9 cellular contexts compared by ENCODE assay signal in the genomic region with DNA sequence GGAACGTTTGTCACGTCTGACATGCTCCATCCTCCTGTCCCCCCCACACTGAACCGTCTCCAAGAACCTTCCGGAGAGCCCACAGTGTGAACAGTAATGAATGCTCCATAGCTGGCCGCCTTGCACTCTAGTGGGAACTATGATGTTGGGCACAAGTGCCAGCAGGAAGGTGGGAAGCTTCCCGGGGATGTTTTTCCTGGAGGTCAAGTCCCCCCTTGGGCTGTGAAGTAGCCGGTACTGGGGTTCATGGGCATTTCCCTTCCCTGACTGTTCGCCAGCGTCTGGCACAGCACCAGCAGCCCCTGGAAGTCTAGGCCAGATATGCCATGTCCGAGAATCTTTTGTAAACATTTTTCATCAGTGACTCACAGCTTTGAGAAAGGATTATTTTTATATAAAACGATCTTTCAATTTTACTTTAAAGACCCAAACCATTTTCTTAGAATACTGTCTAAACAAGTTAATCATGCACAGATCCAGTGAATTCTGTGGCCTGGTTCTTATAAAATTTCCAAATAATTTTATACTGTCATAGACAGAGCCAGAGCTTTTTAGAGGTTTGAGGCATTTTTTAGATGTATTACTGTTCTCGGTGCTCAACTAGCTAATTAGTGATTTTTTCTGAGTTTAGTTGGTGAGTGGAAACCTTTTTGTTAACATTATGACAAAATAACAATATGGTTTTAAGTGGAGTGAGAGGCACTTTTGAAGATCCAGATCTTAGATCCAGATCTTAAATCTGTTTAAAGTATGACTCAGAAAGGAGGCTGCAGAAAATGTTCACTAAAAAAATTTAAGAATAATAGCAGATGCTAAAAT. TPM values are rescaled to one million over a fixed set of nuclear protein-coding genes. Genes with fewer than 3 reads are reported as not detected.
DNase-seq lines count a peak whose midpoint lies in the region; ATAC-seq and TF ChIP-seq lines count a peak whose summit lies in the region.
"Had no signal": no experiment of that assay in that cellular context is flagged by ENCODE, and none has a peak within 500 bp of the region (broad histone marks: within the 10 kb centered on the region; RNA-seq: fewer than 3 reads in every experiment).

No MANE protein-coding gene starts in this region.

- H3K9me3 ChIP-seq in HUES64 (ENCODE audit: insufficient read depth, low read depth, low read length) = no peaks in the 10 kb centered on the region
- no peaks in the 10 kb centered on the region for H3K9me3 ChIP-seq in left lung
- H3K9me3 ChIP-seq in thoracic aorta = no peaks in the 10 kb centered on the region
- no peaks in the 10 kb centered on the region for H3K9me3 ChIP-seq in naive thymus-derived CD4-positive, alpha-beta T cell (ENCODE audit: control insufficient read depth in 2 of 3, low read length in 3 of 3)

- H3K4me3 Mint-ChIP-seq in naive thymus-derived CD4-positive, alpha-beta T cell = no peak overlapping the region

- H3K27me3 Mint-ChIP-seq in naive thymus-derived CD4-positive, alpha-beta T cell = no peaks in the 10 kb centered on the region

- H3K27ac ChIP-seq in HUES64 (ENCODE audit: low read depth, low read length) = peak overlapping the region; percentile 77
- H3K27ac ChIP-seq in left lung = peak overlapping the region; percentile 77 to 90
- H3K27ac ChIP-seq in thoracic aorta = peak overlapping the region; percentile 98 to 99
- no peak overlapping the region for H3K27ac ChIP-seq in naive thymus-derived CD4-positive, alpha-beta T cell (ENCODE audit: low read depth, low read length)

- H3K27me3 ChIP-seq in HUES64 (ENCODE audit: insufficient read depth, low read length) = no peaks in the 10 kb centered on the region
- no peaks in the 10 kb centered on the region for H3K27me3 ChIP-seq in left lung
- no peaks in the 10 kb centered on the region for H3K27me3 ChIP-seq in thoracic aorta (replicated peaks; ENCODE audit: insufficient read depth)
- H3K27me3 ChIP-seq in naive thymus-derived CD4-positive, alpha-beta T cell (ENCODE audit: control insufficient read depth in 2 of 2, insufficient read depth in 2 of 2, low read length in 2 of 2) = no peaks in the 10 kb centered on the region

- H3K36me3 Mint-ChIP-seq in naive thymus-derived CD4-positive, alpha-beta T cell = no peaks in the 10 kb centered on the region

- peaks cover 10 to 49% (median 30%) of the 10 kb centered on the region in 7 donors for H3K4me1 Mint-ChIP-seq in naive thymus-derived CD4-positive, alpha-beta T cell

- H3K4me3 ChIP-seq in HUES64 (ENCODE audit: low read length) = no peak overlapping the region
- no peak overlapping the region for H3K4me3 ChIP-seq in choroid plexus epithelial cell (ENCODE audit: low read depth, low read length)
- no peak overlapping the region for H3K4me3 ChIP-seq in left lung
- peak overlapping the region; percentile 67 for H3K4me3 ChIP-seq in thoracic aorta
- no peak overlapping the region for H3K4me3 ChIP-seq in naive thymus-derived CD4-positive, alpha-beta T cell (ENCODE audit: low read length)

- CTCF ChIA-PET in naive thymus-derived CD4-positive, alpha-beta T cell (lab: Charles Lee) = no interaction called here

- in situ Hi-C loops in GM13976 (cut with MboI; ENCODE audit: low sequenced_read_pairs, unreplicated experiment) = no loop called here

- ATAC-seq in left lung (peak; percentile 59), thoracic aorta (ENCODE audit: insufficient number of reproducible peaks, low FRiP score, low read depth) (peak; percentile 32), HG03378 (IDR thresholded peaks at IDR 0.05; ENCODE audit: unreplicated experiment) (no peak)
- no peak for ATAC-seq in naive thymus-derived CD4-positive, alpha-beta T cell

- peaks cover 34% of the 10 kb centered on the region for H3K4me1 ChIP-seq in HUES64 (ENCODE audit: insufficient read depth, low read length)
- H3K4me1 ChIP-seq in left lung = peaks cover 29 to 64% of the 10 kb centered on the region in 2 donors
- H3K4me1 ChIP-seq in thoracic aorta (ENCODE audit: control insufficient read depth in 1 of 2, low read depth in 2 of 2) = peaks cover 42 to 86% of the 10 kb centered on the region in 2 donors
- no peaks in the 10 kb centered on the region for H3K4me1 ChIP-seq in naive thymus-derived CD4-positive, alpha-beta T cell (ENCODE audit: control insufficient read depth in 2 of 2, insufficient read depth in 2 of 2, low read length in 2 of 2)

- POLR2A ChIA-PET in naive thymus-derived CD4-positive, alpha-beta T cell (lab: Charles Lee) = interaction anchor here (0.6 kb wide), 1 partner anchor 47 kb away, joined by 4 read pairs; no protein-coding TSS in a partner anchor

- no peaks in the 10 kb centered on the region for H3K36me3 ChIP-seq in HUES64 (ENCODE audit: insufficient read depth, low read length)
- H3K36me3 ChIP-seq in left lung = no peaks in the 10 kb centered on the region
- H3K36me3 ChIP-seq in thoracic aorta = no peaks in the 10 kb centered on the region
- no peaks in the 10 kb centered on the region for H3K36me3 ChIP-seq in naive thymus-derived CD4-positive, alpha-beta T cell (ENCODE audit: control insufficient read depth in 2 of 3, insufficient read depth in 3 of 3, low read length in 3 of 3)

- H3K9me3 Mint-ChIP-seq in naive thymus-derived CD4-positive, alpha-beta T cell = no peaks in the 10 kb centered on the region

- intact Hi-C loops in left lung (cut with DNase I) = no loop called here
- intact Hi-C loops in naive thymus-derived CD4-positive, alpha-beta T cell (cut with micrococcal nuclease) = no loop called here

- 89% methylated on average over 12 of the region's 12 CpGs for WGBS in HUES64

- H3K9ac ChIP-seq in HUES64 (ENCODE audit: low read depth, low read length) = no peak overlapping the region

- DNase-seq in choroid plexus epithelial cell (ENCODE audit: low read depth) (peak; percentile 72), left lung (no peak), thoracic aorta (ENCODE audit: low spot score) (no peak), GM13976 (ENCODE audit: low spot score) (no peak)
- DNase-seq in naive thymus-derived CD4-positive, alpha-beta T cell = no peak
- DNase-seq in stimulated activated CD4-positive, alpha-beta T cell treated with anti-CD3 and anti-CD28 coated beads, Interleukin-4, amount 100 ng/mL, for 1 hour = no peak
- DNase-seq: NCI-H2227 treated with DMSO at 0.1 percent for 48 hours had no signal

- H3K27ac Mint-ChIP-seq in naive thymus-derived CD4-positive, alpha-beta T cell = peak overlapping the region in 2 of 9 donors; percentile 10 to 60

- no peak for TF ChIP-seq CTCF in choroid plexus epithelial cell (conservative IDR thresholded peaks at IDR 0.05; ENCODE audit: low read depth, low read length)
- no peak for TF ChIP-seq CTCF in left lung (IDR thresholded peaks at IDR 0.05)
- TF ChIP-seq CTCF in thoracic aorta (IDR thresholded peaks at IDR 0.05) = no peak
- TF ChIP-seq CTCF in GM13976 (IDR thresholded peaks at IDR 0.05; ENCODE audit: borderline replicate concordance, control extremely low read depth, extremely low read depth, insufficient read depth, missing control alignments) = no peak

RNA-seq across cellular contexts. Expression of gene ABL1, which starts 11.6 kb away (rescaled TPM):
- 52.1 TPM for polyA plus RNA-seq in HUES64 (2013, experiment 1 of 2)
- polyA plus RNA-seq in HUES64 (2013, experiment 2 of 2) = 48.5 TPM
- total RNA-seq in left lung (10 to 100 TPM; 55.6 to 63.5 TPM), thoracic aorta (100 to 1,000 TPM in 1 of 2 donors, 10 to 100 TPM in 1; 62.8 to 123 TPM)
- total RNA-seq in naive thymus-derived CD4-positive, alpha-beta T cell = 10 to 100 TPM; 32.1 to 41.0 (median 39.5) TPM
- 10 to 100 TPM in 1 of 2 donors, 1 to 10 TPM in 1; 8.4 to 15.8 TPM for polyA plus RNA-seq in naive thymus-derived CD4-positive, alpha-beta T cell

RNA-seq across cellular contexts. Expression of gene QRFP, which starts 49.9 kb away (rescaled TPM):
- not detected for polyA plus RNA-seq in HUES64 (2013, experiment 1 of 2)
- not detected for polyA plus RNA-seq in HUES64 (2013, experiment 2 of 2)
- total RNA-seq in left lung (under 1 TPM in 1 of 2 donors, not detected in 1; 0.16 TPM), thoracic aorta (not detected)
- not detected for total RNA-seq in naive thymus-derived CD4-positive, alpha-beta T cell
- not detected for polyA plus RNA-seq in naive thymus-derived CD4-positive, alpha-beta T cell

Comparison
In these comparisons a context has a peak if more than half of its experiments do, and no peak if none do; other contexts are left out.
1. ATAC-seq: peak in left lung (single experiment) and thoracic aorta (single experiment); none in naive thymus-derived CD4-positive, alpha-beta T cell (single experiment) and HG03378 (single experiment).